17 cellular contexts compared by ENCODE assay signal in genomic region chr4:139053909-139054308, GRCh38.
"Had no signal": no experiment of that assay in that cellular context is flagged by ENCODE, and none has a peak within 500 bp of the region (broad histone marks: within the 10 kb centered on the region; RNA-seq: fewer than 3 reads in every experiment).

No MANE protein-coding gene starts in this region.

- H3K4me3 Mint-ChIP-seq: activated CD4-positive, alpha-beta T cell treated with anti-CD3 and anti-CD28 coated beads, Interleukin-2, amount 10 ng/mL, durations not matched to agents 24 days and 14 days; activated CD8-positive, alpha-beta T cell treated with anti-CD3 and anti-CD28 coated beads, Interleukin-2, amount 10 ng/mL, durations not matched to agents 7 days and 5 days; neural progenitor cell had no signal

- DNase-seq: activated CD4-positive, alpha-beta T cell treated with anti-CD3 and anti-CD28 coated beads, Interleukin-2, amount 10 ng/mL, durations not matched to agents 24 days and 14 days; activated CD4-positive, CD25-positive, alpha-beta regulatory T cell; activated CD8-positive, alpha-beta memory T cell treated with anti-CD3 and anti-CD28 coated beads, Interleukin-2, amount 50 U/mL, for 4 hours; activated CD8-positive, alpha-beta T cell treated with anti-CD3 and anti-CD28 coated beads, Interleukin-2, amount 10 ng/mL, durations not matched to agents 7 days and 5 days; activated naive CD4-positive, alpha-beta T cell; amniotic stem cell; central memory CD4-positive, alpha-beta T cell; effector CD8-positive, alpha-beta T cell; esophagus squamous epithelium; hypothalamus; mesenchymal stem cell; psoas muscle; sigmoid colon; spleen; substantia nigra; transverse colon had no signal

- H2AFZ ChIP-seq: neural progenitor cell had no signal

- H3K4me1 ChIP-seq: esophagus squamous epithelium, neural progenitor cell had no signal

- H3K9me3 ChIP-seq: esophagus squamous epithelium, psoas muscle, sigmoid colon, spleen, transverse colon had no signal

- H3K4me1 Mint-ChIP-seq: neural progenitor cell had no signal

- H3K9me3 Mint-ChIP-seq: activated CD4-positive, alpha-beta T cell treated with anti-CD3 and anti-CD28 coated beads, Interleukin-2, amount 10 ng/mL, durations not matched to agents 24 days and 14 days; neural progenitor cell had no signal

- H3K27me3 ChIP-seq: esophagus squamous epithelium, neural progenitor cell, sigmoid colon, spleen, transverse colon had no signal

- H3K27me3 Mint-ChIP-seq: activated CD4-positive, alpha-beta T cell treated with anti-CD3 and anti-CD28 coated beads, Interleukin-2, amount 10 ng/mL, durations not matched to agents 24 days and 14 days had no signal

- H3K4me3 ChIP-seq: esophagus squamous epithelium, neural progenitor cell, psoas muscle, sigmoid colon, spleen, transverse colon had no signal

- H3K4me2 ChIP-seq: neural progenitor cell had no signal

- H3K9ac ChIP-seq: neural progenitor cell had no signal

- H3K27ac Mint-ChIP-seq: activated CD4-positive, alpha-beta T cell treated with anti-CD3 and anti-CD28 coated beads, Interleukin-2, amount 10 ng/mL, durations not matched to agents 24 days and 14 days; neural progenitor cell had no signal

- ATAC-seq: activated CD8-positive, alpha-beta T cell treated with anti-CD3 and anti-CD28 coated beads, Interleukin-2, amount 10 ng/mL, durations not matched to agents 7 days and 5 days had no signal

- H3K27ac ChIP-seq: esophagus squamous epithelium, neural progenitor cell, sigmoid colon, spleen, transverse colon had no signal
